In the genomic region with DNA sequence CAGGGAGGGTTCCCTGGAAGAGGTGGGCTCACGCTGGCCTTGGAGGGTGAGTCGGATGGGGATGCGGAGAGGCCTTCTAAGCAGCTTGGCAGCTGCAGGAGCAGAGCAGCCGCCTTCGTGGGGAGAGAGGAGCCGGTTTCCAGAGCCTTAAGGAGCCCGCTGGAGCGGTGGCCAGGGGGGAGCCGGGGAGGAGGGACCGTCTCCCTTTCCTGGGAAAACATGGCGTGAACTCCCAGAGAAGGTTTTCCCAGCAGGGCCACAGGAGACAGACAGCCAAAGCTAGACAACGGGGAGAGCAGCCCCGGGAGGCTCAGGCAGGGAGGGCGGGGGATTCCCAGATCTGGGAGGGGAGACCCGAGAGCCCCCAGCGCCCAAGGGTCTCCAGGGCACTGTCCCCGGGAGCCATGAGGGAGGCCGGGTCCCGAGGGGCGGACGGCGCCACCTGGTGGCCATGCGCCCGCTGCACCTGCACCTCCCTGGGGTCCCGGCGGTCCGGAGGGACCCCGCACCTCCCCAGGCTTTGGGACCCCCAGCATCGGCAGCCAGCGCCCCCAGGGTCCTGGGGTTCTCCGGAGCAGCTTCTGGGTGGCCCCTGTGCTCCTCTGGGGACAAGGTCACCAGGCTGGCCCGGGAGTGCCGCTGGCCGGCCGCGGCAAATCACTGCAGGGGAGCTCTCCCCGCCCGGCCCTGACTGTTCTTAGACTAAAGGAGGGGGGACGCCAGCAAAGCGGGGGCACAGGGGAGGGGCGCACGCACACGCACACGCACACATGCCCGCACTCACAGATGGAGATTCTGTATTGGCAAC, we compare ENCODE assay signal across 9 cellular contexts. TPM values are rescaled to one million over a fixed set of nuclear protein-coding genes. Genes with fewer than 3 reads are reported as not detected.
A peak's percentile ranks its signal among the peaks of the same experiment; 100 is the strongest.
DNase-seq lines count a peak whose midpoint lies in the region; ATAC-seq, FAIRE-seq and TF ChIP-seq lines count a peak whose summit lies in the region.
"Had no signal": no experiment of that assay in that cellular context is flagged by ENCODE, and none has a peak within 500 bp of the region (broad histone marks: within the 10 kb centered on the region; RNA-seq: fewer than 3 reads in every experiment).

No MANE protein-coding gene starts in this region.

- CTCF ChIA-PET in endothelial cell of umbilical vein (lab: Charles Lee): interaction anchor here (0.6 to 7.8 kb wide), 48 partner anchors 10 to 326 kb away, joined by 3 to 623 read pairs (median 5); partner anchors contain the start of genes CTSD and KRTAP5-6

- no peaks in the 10 kb centered on the region for H3F3A ChIP-seq in Loucy (ENCODE audit: low read depth)

- H3K4me3 ChIP-seq in Loucy (ENCODE audit: low read length, poor library complexity, severe bottlenecking): no peak overlapping the region
- no peak overlapping the region for H3K4me3 ChIP-seq in endothelial cell of umbilical vein (replicated peaks in 1 of 3; ENCODE audit: insufficient read depth in 1 of 3, low read depth in 1 of 3, low read length in 3 of 3)
- H3K4me3 ChIP-seq in thoracic aorta: peak overlapping the region; percentile 57

- no peaks in the 10 kb centered on the region for H3K9me1 ChIP-seq in endothelial cell of umbilical vein (replicated peaks; ENCODE audit: control insufficient read depth, extremely low read depth, insufficient read depth, low read length)

- intact Hi-C loops in endothelial cell of umbilical vein (cut with micrococcal nuclease): loop anchor here (1.0 kb wide), 2 partner anchors 138 to 180 kb away; no protein-coding TSS in a partner anchor

- H3K9ac ChIP-seq in Loucy (ENCODE audit: low read depth, low read length, poor library complexity, severe bottlenecking) (peak overlapping the region; percentile 48), endothelial cell of umbilical vein (replicated peaks; ENCODE audit: extremely low read depth, insufficient read depth, low read length) (no peak overlapping the region)

- no peaks in the 10 kb centered on the region for H3K9me2 ChIP-seq in Loucy (replicated peaks; ENCODE audit: low read depth, low read length)

- dilution Hi-C loops in endothelial cell of umbilical vein (cut with MboI; ENCODE audit: extremely low pct_ligation_motif_present, low sequenced_read_pairs): no loop called here

- H3K36me3 ChIP-seq in Loucy (ENCODE audit: insufficient read depth, low read length) (no peaks in the 10 kb centered on the region), endothelial cell of umbilical vein (ENCODE audit: control insufficient read depth in 2 of 2, extremely low read depth in 1 of 2, insufficient read depth in 2 of 2, low read length in 2 of 2) (no peaks in the 10 kb centered on the region), thoracic aorta (no peaks in the 10 kb centered on the region)

- no peak overlapping the region for H3K4me2 ChIP-seq in Loucy (ENCODE audit: low read depth, low read length, poor library complexity, severe bottlenecking)
- H3K4me2 ChIP-seq in endothelial cell of umbilical vein (ENCODE audit: insufficient read depth, low read length): no peak overlapping the region

- TF ChIP-seq POLR2A in endothelial cell of umbilical vein (IDR thresholded peaks at IDR 0.05; ENCODE audit: low read depth, low read length): no peak

- peak overlapping the region in 1 of 10 donors; percentile 96 for H3K27ac Mint-ChIP-seq in naive thymus-derived CD8-positive, alpha-beta T cell

- H2AFZ ChIP-seq in Loucy (ENCODE audit: low read length) (peak overlapping the region; percentile 91), endothelial cell of umbilical vein (ENCODE audit: low read depth, low read length) (no peak overlapping the region)

- FAIRE-seq in endothelial cell of umbilical vein (lab: Jason Lieb, UNC): no peak

- H3K27ac ChIP-seq in endothelial cell of umbilical vein (ENCODE audit: insufficient read depth, low read depth, low read length) (no peak overlapping the region), thoracic aorta (peak overlapping the region; percentile 37 to 97)

- DNase-seq in EH (ENCODE audit: low read depth): peak; percentile 18
- peak; percentile 30 for DNase-seq in activated CD8-positive, alpha-beta memory T cell treated with anti-CD3 and anti-CD28 coated beads, Interleukin-2, amount 50 U/mL, for 24 hours (ENCODE audit: extremely low read depth)
- DNase-seq in endothelial cell of umbilical vein (ENCODE audit: low read depth, low spot score): no peak
- DNase-seq in naive thymus-derived CD8-positive, alpha-beta T cell: peak; percentile 46 to 83 (median 71)
- DNase-seq in thoracic aorta (ENCODE audit: low spot score): no peak
- DNase-seq in mucosa of gallbladder (ENCODE audit: low spot score): no peak

- peaks cover 2 to 15% (median 5%) of the 10 kb centered on the region in 5 donors for H3K27me3 Mint-ChIP-seq in naive thymus-derived CD8-positive, alpha-beta T cell

- peak; percentile 81 to 95 for ATAC-seq in naive thymus-derived CD8-positive, alpha-beta T cell
- ATAC-seq in thoracic aorta (ENCODE audit: insufficient number of reproducible peaks, low FRiP score, low read depth) (peak; percentile 22), HG02884 (IDR thresholded peaks at IDR 0.05; ENCODE audit: unreplicated experiment) (no peak)

- H3K9me3 ChIP-seq in Loucy (ENCODE audit: insufficient read depth, low read depth, low read length) (no peaks in the 10 kb centered on the region), endothelial cell of umbilical vein (replicated peaks; ENCODE audit: control insufficient read depth, insufficient read depth, low read length) (no peaks in the 10 kb centered on the region), thoracic aorta (no peaks in the 10 kb centered on the region)

- H3K9me3 Mint-ChIP-seq in naive thymus-derived CD8-positive, alpha-beta T cell: no peaks in the 10 kb centered on the region

- peaks cover 0 to 6% (median 2%) of the 10 kb centered on the region in 4 donors for H3K4me1 Mint-ChIP-seq in naive thymus-derived CD8-positive, alpha-beta T cell

- H3K36me3 Mint-ChIP-seq in naive thymus-derived CD8-positive, alpha-beta T cell: no peaks in the 10 kb centered on the region

- no TSS peak for BruUV-seq in endothelial cell of umbilical vein (replicated peaks; lab: Mats Ljungman, UMichigan)

- TF ChIP-seq CTCF in Loucy (conservative IDR thresholded peaks at IDR 0.05; ENCODE audit: low read length): peak; percentile 86
- peak; percentile 87 to 97 for TF ChIP-seq CTCF in endothelial cell of umbilical vein (IDR thresholded peaks at IDR 0.05; ENCODE audit: extremely low read depth in 1 of 2, insufficient read depth in 1 of 2, low read depth in 1 of 2, low read length in 2 of 2)
- peak; percentile 100 for TF ChIP-seq CTCF in thoracic aorta (IDR thresholded peaks at IDR 0.05)

- peak overlapping the region in 2 of 10 donors; percentile 31 to 36 for H3K4me3 Mint-ChIP-seq in naive thymus-derived CD8-positive, alpha-beta T cell

- H3K79me2 ChIP-seq in Loucy (ENCODE audit: insufficient read depth, low read length) (no peaks in the 10 kb centered on the region), endothelial cell of umbilical vein (ENCODE audit: control insufficient read depth, insufficient read depth, low read length) (no peaks in the 10 kb centered on the region)

- H3K4me1 ChIP-seq in Loucy (ENCODE audit: insufficient read depth, low read length, poor library complexity, severe bottlenecking): peaks cover 23% of the 10 kb centered on the region
- H3K4me1 ChIP-seq in endothelial cell of umbilical vein (ENCODE audit: control insufficient read depth, extremely low read depth, insufficient read depth, low read length): peaks cover 2% of the 10 kb centered on the region
- H3K4me1 ChIP-seq in thoracic aorta (ENCODE audit: control insufficient read depth in 1 of 2, low read depth in 2 of 2): peaks cover 28 to 50% of the 10 kb centered on the region in 2 donors

- H4K20me1 ChIP-seq in Loucy (ENCODE audit: insufficient read depth, low read length, poor library complexity, severe bottlenecking) (no peaks in the 10 kb centered on the region), endothelial cell of umbilical vein (replicated peaks; ENCODE audit: control insufficient read depth, extremely low read depth, insufficient read depth, low read length) (no peaks in the 10 kb centered on the region)

- H3K27me3 ChIP-seq in Loucy (ENCODE audit: insufficient read depth, low read length, poor library complexity, severe bottlenecking) (no peaks in the 10 kb centered on the region), endothelial cell of umbilical vein (ENCODE audit: control insufficient read depth in 2 of 2, insufficient read depth in 2 of 2, low read length in 2 of 2) (no peaks in the 10 kb centered on the region), thoracic aorta (replicated peaks; ENCODE audit: insufficient read depth) (no peaks in the 10 kb centered on the region)

- POLR2A ChIA-PET in endothelial cell of umbilical vein (lab: Charles Lee): interaction anchor here (0.6 to 1.1 kb wide), 2 partner anchors 115 to 139 kb away, joined by 4 to 5 read pairs; no protein-coding TSS in a partner anchor
- POLR2A ChIA-PET in naive thymus-derived CD8-positive, alpha-beta T cell (lab: Charles Lee): interaction anchor here (0.8 to 5.0 kb wide), 7 partner anchors 50 to 180 kb away, joined by 3 to 54 read pairs (median 4); no protein-coding TSS in a partner anchor

RNA-seq across cellular contexts. Expression of gene SYT8, which starts 2.4 kb away (rescaled TPM):
- total RNA-seq in endothelial cell of umbilical vein (not detected in 2 replicates), thoracic aorta (1 to 10 TPM; 3.4 to 3.6 TPM), mucosa of gallbladder (218 TPM)
- not detected in 2 replicates for polyA plus RNA-seq in endothelial cell of umbilical vein
- not detected in 2 replicates for polyA plus RNA-seq in endothelial cell of umbilical vein (2011; cell fraction: cytosol; rRNA removed)
- not detected in 2 replicates for polyA plus RNA-seq in endothelial cell of umbilical vein (2011; cell fraction: nucleus; rRNA removed)
- polyA plus RNA-seq in endothelial cell of umbilical vein (2012): not detected in 2 replicates
- not detected in 2 replicates for polyA minus RNA-seq in endothelial cell of umbilical vein
- not detected for polyA minus RNA-seq in endothelial cell of umbilical vein (2011; cell fraction: cytosol; rRNA and poly(A)+ RNA removed)
- not detected in 2 replicates for polyA minus RNA-seq in endothelial cell of umbilical vein (2011; cell fraction: nucleus; rRNA and poly(A)+ RNA removed)
- total RNA-seq in naive thymus-derived CD8-positive, alpha-beta T cell: not detected
- not detected for polyA plus RNA-seq in naive thymus-derived CD8-positive, alpha-beta T cell
- total RNA-seq: activated CD8-positive, alpha-beta memory T cell treated with anti-CD3 and anti-CD28 coated beads for 36 hours had no signal

RNA-seq across cellular contexts. Expression of gene TNNI2, which starts 6.4 kb away (rescaled TPM):
- not detected in 2 replicates for total RNA-seq in endothelial cell of umbilical vein
- polyA plus RNA-seq in endothelial cell of umbilical vein: not detected in 2 replicates
- polyA plus RNA-seq in endothelial cell of umbilical vein (2011; cell fraction: cytosol; rRNA removed): not detected in 2 replicates
- polyA plus RNA-seq in endothelial cell of umbilical vein (2011; cell fraction: nucleus; rRNA removed): not detected in 2 replicates
- polyA plus RNA-seq in endothelial cell of umbilical vein (2012): not detected in 2 replicates
- not detected in 2 replicates for polyA minus RNA-seq in endothelial cell of umbilical vein
- polyA minus RNA-seq in endothelial cell of umbilical vein (2011; cell fraction: cytosol; rRNA and poly(A)+ RNA removed): not detected
- not detected in 2 replicates for polyA minus RNA-seq in endothelial cell of umbilical vein (2011; cell fraction: nucleus; rRNA and poly(A)+ RNA removed)
- total RNA-seq in naive thymus-derived CD8-positive, alpha-beta T cell: not detected
- not detected for polyA plus RNA-seq in naive thymus-derived CD8-positive, alpha-beta T cell
- total RNA-seq in thoracic aorta: not detected
- 73.7 TPM for total RNA-seq in mucosa of gallbladder

RNA-seq across cellular contexts. Expression of gene LSP1, which starts 20.5 kb away (rescaled TPM):
- total RNA-seq in endothelial cell of umbilical vein (not detected in 2 replicates), thoracic aorta (10 to 100 TPM; 23.6 to 40.5 TPM), mucosa of gallbladder (43.1 TPM)
- polyA plus RNA-seq in endothelial cell of umbilical vein: not detected in 2 replicates
- 0.05 TPM in 1 of 2 replicates, not detected in the other for polyA plus RNA-seq in endothelial cell of umbilical vein (2011; cell fraction: cytosol; rRNA removed)
- polyA plus RNA-seq in endothelial cell of umbilical vein (2011; cell fraction: nucleus; rRNA removed): 0.13 TPM in 1 of 2 replicates, not detected in the other
- polyA plus RNA-seq in endothelial cell of umbilical vein (2012): not detected in 2 replicates
- polyA minus RNA-seq in endothelial cell of umbilical vein: not detected in 2 replicates
- not detected for polyA minus RNA-seq in endothelial cell of umbilical vein (2011; cell fraction: cytosol; rRNA and poly(A)+ RNA removed)
- polyA minus RNA-seq in endothelial cell of umbilical vein (2011; cell fraction: nucleus; rRNA and poly(A)+ RNA removed): not detected in 2 replicates
- 100 to 1,000 TPM; 287 to 295 TPM for total RNA-seq in naive thymus-derived CD8-positive, alpha-beta T cell
- 100 to 1,000 TPM; 326 to 438 (median 338) TPM for polyA plus RNA-seq in naive thymus-derived CD8-positive, alpha-beta T cell

RNA-seq across cellular contexts. Expression of gene PRR33, which starts 59.3 kb away (rescaled TPM):
- not detected in 2 replicates for total RNA-seq in endothelial cell of umbilical vein
- polyA plus RNA-seq in endothelial cell of umbilical vein: not detected in 2 replicates
- not detected in 2 replicates for polyA plus RNA-seq in endothelial cell of umbilical vein (2011; cell fraction: cytosol; rRNA removed)
- not detected in 2 replicates for polyA plus RNA-seq in endothelial cell of umbilical vein (2011; cell fraction: nucleus; rRNA removed)
- not detected in 2 replicates for polyA plus RNA-seq in endothelial cell of umbilical vein (2012)
- not detected in 2 replicates for polyA minus RNA-seq in endothelial cell of umbilical vein
- polyA minus RNA-seq in endothelial cell of umbilical vein (2011; cell fraction: cytosol; rRNA and poly(A)+ RNA removed): not detected
- polyA minus RNA-seq in endothelial cell of umbilical vein (2011; cell fraction: nucleus; rRNA and poly(A)+ RNA removed): not detected in 2 replicates
- total RNA-seq in naive thymus-derived CD8-positive, alpha-beta T cell: not detected
- under 1 TPM; 0.06 to 0.15 (median 0.08) TPM for polyA plus RNA-seq in naive thymus-derived CD8-positive, alpha-beta T cell
- total RNA-seq in thoracic aorta: under 1 TPM in 1 of 2 donors, not detected in 1; 0.41 TPM
- total RNA-seq in mucosa of gallbladder: not detected

Comparison
In these comparisons a context has a peak if more than half of its experiments do, and no peak if none do; other contexts are left out.
1. DNase-seq: peak in EH (single experiment), activated CD8-positive, alpha-beta memory T cell treated with anti-CD3 and anti-CD28 coated beads, Interleukin-2, amount 50 U/mL, for 24 hours (single experiment) and naive thymus-derived CD8-positive, alpha-beta T cell (10 of 10); none in endothelial cell of umbilical vein (single experiment), thoracic aorta (single experiment) and mucosa of gallbladder (single experiment).
2. RNA of gene SYT8, which starts 2.4 kb away (total RNA-seq): 218 TPM in mucosa of gallbladder (single experiment); 3.4 to 3.6 TPM in thoracic aorta, not detected in endothelial cell of umbilical vein and not detected in naive thymus-derived CD8-positive, alpha-beta T cell; every median in the first group is over 10 times any median in the second.
3. RNA of gene TNNI2, which starts 6.4 kb away (total RNA-seq): 73.7 TPM in mucosa of gallbladder (single experiment); not detected in thoracic aorta, not detected in naive thymus-derived CD8-positive, alpha-beta T cell and not detected in endothelial cell of umbilical vein; every median in the first group is over 10 times any median in the second.
4. RNA of gene LSP1, which starts 20.5 kb away (total RNA-seq): 287 to 295 TPM in naive thymus-derived CD8-positive, alpha-beta T cell, 43.1 TPM in mucosa of gallbladder (single experiment) and 23.6 to 40.5 TPM in thoracic aorta; not detected in endothelial cell of umbilical vein; every median in the first group is over 10 times any median in the second.
5. Peak in every context shown above with its lines, with median percentiles within 50 percentile points of each other: CTCF ChIP-seq.